In the genomic region with DNA sequence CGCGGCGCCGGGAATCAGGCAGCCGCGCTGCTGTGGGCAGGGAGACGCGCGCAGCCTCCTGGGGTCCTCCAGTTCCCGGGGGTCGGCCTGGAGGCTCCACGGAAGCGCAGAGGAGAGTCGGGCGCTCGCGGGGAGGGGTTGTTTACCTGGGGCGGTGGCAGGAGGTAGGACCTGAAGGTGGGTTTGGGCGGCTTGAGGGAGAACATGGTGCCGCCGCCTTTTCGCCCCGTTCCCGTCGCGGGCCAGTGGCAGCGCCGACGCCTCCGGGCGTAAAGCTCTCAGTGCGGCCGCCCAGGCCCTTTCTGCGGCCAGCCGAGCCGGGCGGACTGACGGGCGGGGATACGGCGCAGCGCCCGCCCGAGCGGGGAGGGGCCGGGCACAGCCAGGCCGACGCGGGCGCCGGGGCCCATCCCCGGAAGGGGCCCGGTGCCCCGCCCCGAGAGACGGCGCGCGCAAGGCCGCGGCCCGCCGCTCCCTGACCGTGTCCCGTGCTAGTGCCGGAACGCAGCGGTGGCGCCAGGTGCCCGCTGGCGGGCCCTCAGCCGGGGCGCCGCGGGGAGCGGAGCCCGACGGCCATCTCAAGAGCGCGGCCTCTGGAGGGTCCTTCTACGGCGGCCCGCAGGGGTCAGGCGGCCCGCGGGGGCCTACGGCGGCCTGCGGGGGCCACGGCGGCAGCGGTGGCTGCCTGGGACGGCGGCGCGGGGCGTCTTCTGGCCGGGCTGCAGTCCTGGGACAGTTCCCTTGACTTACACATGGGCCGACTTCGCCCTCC, we compare ENCODE assay signal across 9 cellular contexts. TPM values are rescaled to one million over a fixed set of nuclear protein-coding genes. Genes with fewer than 3 reads are reported as not detected.
DNase-seq lines count a peak whose midpoint lies in the region; ATAC-seq, FAIRE-seq and TF ChIP-seq lines count a peak whose summit lies in the region.
"Had no signal": no experiment of that assay in that cellular context is flagged by ENCODE, and none has a peak within 500 bp of the region (broad histone marks: within the 10 kb centered on the region; RNA-seq: fewer than 3 reads in every experiment).

A gene with protein sequence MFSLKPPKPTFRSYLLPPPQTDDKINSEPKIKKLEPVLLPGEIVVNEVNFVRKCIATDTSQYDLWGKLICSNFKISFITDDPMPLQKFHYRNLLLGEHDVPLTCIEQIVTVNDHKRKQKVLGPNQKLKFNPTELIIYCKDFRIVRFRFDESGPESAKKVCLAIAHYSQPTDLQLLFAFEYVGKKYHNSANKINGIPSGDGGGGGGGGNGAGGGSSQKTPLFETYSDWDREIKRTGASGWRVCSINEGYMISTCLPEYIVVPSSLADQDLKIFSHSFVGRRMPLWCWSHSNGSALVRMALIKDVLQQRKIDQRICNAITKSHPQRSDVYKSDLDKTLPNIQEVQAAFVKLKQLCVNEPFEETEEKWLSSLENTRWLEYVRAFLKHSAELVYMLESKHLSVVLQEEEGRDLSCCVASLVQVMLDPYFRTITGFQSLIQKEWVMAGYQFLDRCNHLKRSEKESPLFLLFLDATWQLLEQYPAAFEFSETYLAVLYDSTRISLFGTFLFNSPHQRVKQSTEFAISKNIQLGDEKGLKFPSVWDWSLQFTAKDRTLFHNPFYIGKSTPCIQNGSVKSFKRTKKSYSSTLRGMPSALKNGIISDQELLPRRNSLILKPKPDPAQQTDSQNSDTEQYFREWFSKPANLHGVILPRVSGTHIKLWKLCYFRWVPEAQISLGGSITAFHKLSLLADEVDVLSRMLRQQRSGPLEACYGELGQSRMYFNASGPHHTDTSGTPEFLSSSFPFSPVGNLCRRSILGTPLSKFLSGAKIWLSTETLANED (minus strand): TSS at position 328 of the 772 bp plus-strand sequence. CDS start 122 bp downstream, at position 206.

- H3K4me3 Mint-ChIP-seq in WTC11 = peak within 1 kb of the TSS; percentile 92

- no peaks in the 10 kb centered on the region for H3K36me3 Mint-ChIP-seq in WTC11

- FAIRE-seq in keratinocyte (lab: Jason Lieb, UNC) = no peak
- FAIRE-seq: A204.1 had no signal

- POLR2A ChIA-PET in WTC11 (lab: Charles Lee) = interaction anchor here (0.6 to 1.1 kb wide), 4 partner anchors 10 to 223 kb away, joined by 3 read pairs; no protein-coding TSS in a partner anchor

- H4K20me1 ChIP-seq in keratinocyte (ENCODE audit: control insufficient read depth, extremely low read depth, insufficient read depth, low read length) = no peaks in the 10 kb centered on the region

- peaks cover 0 to 7% of the 10 kb centered on the region in 2 experiments for H3K36me3 ChIP-seq in keratinocyte (ENCODE audit: control insufficient read depth in 2 of 2, extremely low read depth in 1 of 2, insufficient read depth in 2 of 2, low read length in 2 of 2)

- peak within 1 kb of the TSS; percentile 82 to 99 (median 96) for H3K4me3 ChIP-seq in keratinocyte (ENCODE audit: control insufficient read depth in 2 of 3, extremely low read depth in 1 of 3, insufficient read depth in 2 of 3, low read depth in 1 of 3, low read length in 3 of 3)

- H3K27me3 ChIP-seq in keratinocyte (ENCODE audit: control insufficient read depth, extremely low read depth, insufficient read depth, low read length) = no peaks in the 10 kb centered on the region

- peaks cover 13% of the 10 kb centered on the region for H3K9me3 Mint-ChIP-seq in WTC11

- dilution Hi-C loops in keratinocyte (cut with MboI; ENCODE audit: extremely low pct_ligation_motif_present, low sequenced_read_pairs) = no loop called here

- peak within 1 kb of the TSS; percentile 94 for H3K27ac Mint-ChIP-seq in WTC11

- CTCF ChIA-PET in WTC11 (lab: Charles Lee) = interaction anchor here (0.6 to 1.7 kb wide), 6 partner anchors 9 to 203 kb away, joined by 3 to 13 read pairs (median 4); no protein-coding TSS in a partner anchor

- H3K9me1 ChIP-seq in keratinocyte (ENCODE audit: control insufficient read depth, extremely low read depth, insufficient read depth, low read length) = no peaks in the 10 kb centered on the region

- H3K79me2 ChIP-seq in keratinocyte (ENCODE audit: control insufficient read depth, insufficient read depth, low read length) = peaks cover 27% of the 10 kb centered on the region

- peak within 1 kb of the TSS; percentile 91 for H3K27ac ChIP-seq in keratinocyte (ENCODE audit: control insufficient read depth, insufficient read depth, low read length)

- peak within 1 kb of the TSS; percentile 95 for H3K9ac ChIP-seq in keratinocyte (ENCODE audit: control insufficient read depth, extremely low read depth, insufficient read depth, low read length)

- H2AFZ ChIP-seq in keratinocyte (ENCODE audit: control insufficient read depth, low read length) = peak within 1 kb of the TSS; percentile 86

- ATAC-seq in HG02642 (IDR thresholded peaks at IDR 0.05; ENCODE audit: poor library complexity, unreplicated experiment) = peak; percentile 95
- ATAC-seq in WTC11 = peak; percentile 91

- H3K4me2 ChIP-seq in keratinocyte (ENCODE audit: control insufficient read depth, extremely low read depth, insufficient read depth, low read depth, low read length) = peak within 1 kb of the TSS; percentile 92

- peaks cover 24% of the 10 kb centered on the region for H3K4me1 Mint-ChIP-seq in WTC11

- H3K27me3 Mint-ChIP-seq in WTC11 (ENCODE audit: low read depth) = no peaks in the 10 kb centered on the region

- peaks cover 11% of the 10 kb centered on the region for H3K4me1 ChIP-seq in keratinocyte (ENCODE audit: control insufficient read depth, extremely low read depth, insufficient read depth, low read length)

- no peaks in the 10 kb centered on the region for H3K9me3 ChIP-seq in keratinocyte (ENCODE audit: control insufficient read depth, low read depth, low read length)

- TF ChIP-seq CTCF in WTC11 (IDR thresholded peaks at IDR 0.05) = no peak
- no peak for TF ChIP-seq CTCF in keratinocyte (optimal IDR thresholded peaks at IDR 0.05 in 1 of 3, IDR thresholded peaks at IDR 0.05 in 1 of 3, conservative IDR thresholded peaks at IDR 0.05 in 1 of 3; ENCODE audit: extremely low read depth in 1 of 3, insufficient read depth in 2 of 3, low read length in 3 of 3)

- DNase-seq in DMS153 treated with DMSO at 0.1 percent for 48 hours (lab: John Stamatoyannopoulos, UW; ENCODE audit: unreplicated experiment) (peak; percentile 3), DMS153 (lab: John Stamatoyannopoulos, UW) (no peak), NCI-H1105 treated with DMSO at 0.1 percent for 48 hours (lab: John Stamatoyannopoulos, UW) (peak; percentile 51), WTC11 (ENCODE audit: low spot score) (peak; percentile 70), keratinocyte (ENCODE audit: low read depth, low spot score) (no peak)
- DNase-seq in central memory CD4-positive, alpha-beta T cell = peak; percentile 73
- DNase-seq in stimulated activated CD4-positive, alpha-beta T cell treated with anti-CD3 and anti-CD28 coated beads, Interleukin-12 subunit alpha, Interleukin-12 subunit beta, amount 100 ng/mL, for 48 hours (ENCODE audit: low read depth in 2 of 3, low spot score in 1 of 3) = peak; percentile 27 to 66 (median 44)

TF ChIP-seq in WTC11, 78 proteins besides CTCF, POLR2A, EP300 and RAD21 (continues in another document):
- TF ChIP-seq NFE2L1 (CRISPR knock-in tag; IDR thresholded peaks at IDR 0.05) = 0 out of 2 replicates have a peak, but pooled peaks have one; percentile 11
- no peak for TF ChIP-seq NR1H2 (CRISPR knock-in tag; IDR thresholded peaks at IDR 0.05)
- peak; percentile 36; the same call in 1 of the 2 replicates for TF ChIP-seq SP1 (CRISPR knock-in tag; conservative IDR thresholded peaks at IDR 0.05)
- 0 out of 2 replicates have a peak, but pooled peaks have one; percentile 9 for TF ChIP-seq ETV6 (CRISPR knock-in tag; IDR thresholded peaks at IDR 0.05)
- TF ChIP-seq JUN (CRISPR knock-in tag; IDR thresholded peaks at IDR 0.05) = peak; percentile 74; the same call in 1 of the 2 replicates
- TF ChIP-seq, protein P1, sequence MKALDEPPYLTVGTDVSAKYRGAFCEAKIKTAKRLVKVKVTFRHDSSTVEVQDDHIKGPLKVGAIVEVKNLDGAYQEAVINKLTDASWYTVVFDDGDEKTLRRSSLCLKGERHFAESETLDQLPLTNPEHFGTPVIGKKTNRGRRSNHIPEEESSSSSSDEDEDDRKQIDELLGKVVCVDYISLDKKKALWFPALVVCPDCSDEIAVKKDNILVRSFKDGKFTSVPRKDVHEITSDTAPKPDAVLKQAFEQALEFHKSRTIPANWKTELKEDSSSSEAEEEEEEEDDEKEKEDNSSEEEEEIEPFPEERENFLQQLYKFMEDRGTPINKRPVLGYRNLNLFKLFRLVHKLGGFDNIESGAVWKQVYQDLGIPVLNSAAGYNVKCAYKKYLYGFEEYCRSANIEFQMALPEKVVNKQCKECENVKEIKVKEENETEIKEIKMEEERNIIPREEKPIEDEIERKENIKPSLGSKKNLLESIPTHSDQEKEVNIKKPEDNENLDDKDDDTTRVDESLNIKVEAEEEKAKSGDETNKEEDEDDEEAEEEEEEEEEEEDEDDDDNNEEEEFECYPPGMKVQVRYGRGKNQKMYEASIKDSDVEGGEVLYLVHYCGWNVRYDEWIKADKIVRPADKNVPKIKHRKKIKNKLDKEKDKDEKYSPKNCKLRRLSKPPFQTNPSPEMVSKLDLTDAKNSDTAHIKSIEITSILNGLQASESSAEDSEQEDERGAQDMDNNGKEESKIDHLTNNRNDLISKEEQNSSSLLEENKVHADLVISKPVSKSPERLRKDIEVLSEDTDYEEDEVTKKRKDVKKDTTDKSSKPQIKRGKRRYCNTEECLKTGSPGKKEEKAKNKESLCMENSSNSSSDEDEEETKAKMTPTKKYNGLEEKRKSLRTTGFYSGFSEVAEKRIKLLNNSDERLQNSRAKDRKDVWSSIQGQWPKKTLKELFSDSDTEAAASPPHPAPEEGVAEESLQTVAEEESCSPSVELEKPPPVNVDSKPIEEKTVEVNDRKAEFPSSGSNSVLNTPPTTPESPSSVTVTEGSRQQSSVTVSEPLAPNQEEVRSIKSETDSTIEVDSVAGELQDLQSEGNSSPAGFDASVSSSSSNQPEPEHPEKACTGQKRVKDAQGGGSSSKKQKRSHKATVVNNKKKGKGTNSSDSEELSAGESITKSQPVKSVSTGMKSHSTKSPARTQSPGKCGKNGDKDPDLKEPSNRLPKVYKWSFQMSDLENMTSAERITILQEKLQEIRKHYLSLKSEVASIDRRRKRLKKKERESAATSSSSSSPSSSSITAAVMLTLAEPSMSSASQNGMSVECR (CRISPR knock-in tag; IDR thresholded peaks at IDR 0.05; ENCODE audit: borderline replicate concordance) = no peak
- TF ChIP-seq FOXK1 (CRISPR knock-in tag; IDR thresholded peaks at IDR 0.05) = peak; percentile 32; the same call in 1 of the 2 replicates

RNA-seq across cellular contexts. Expression of the gene that starts here (rescaled TPM):
- total RNA-seq in WTC11 (2021) = 15.3 to 17.3 TPM (median 15.9 TPM) in 3 replicates
- polyA plus RNA-seq in keratinocyte = 10.8 to 16.2 TPM (median 15.5 TPM) in 3 replicates
- polyA plus RNA-seq in keratinocyte (2011; ENCODE audit: low read depth) = 2.5 TPM
- 8.1 and 13.5 TPM in 2 replicates for polyA plus RNA-seq in keratinocyte (2011; cell fraction: cytosol; rRNA removed)
- polyA plus RNA-seq in keratinocyte (2011; cell fraction: nucleus; rRNA removed) = 15.2 and 18.7 TPM in 2 replicates
- 5.2 and 10.5 TPM in 2 replicates for polyA plus RNA-seq in keratinocyte (2012; ENCODE audit: low replicate concordance)
- 8.4 to 24.5 TPM (median 14.5 TPM) in 3 replicates for polyA minus RNA-seq in keratinocyte
- 18.2 TPM for polyA minus RNA-seq in keratinocyte (2011; cell fraction: cytosol; rRNA and poly(A)+ RNA removed)
- polyA minus RNA-seq in keratinocyte (2011; cell fraction: nucleus; rRNA and poly(A)+ RNA removed) = 15.9 and 32.6 TPM in 2 replicates

Comparison
In these comparisons a context has a peak if more than half of its experiments do, and no peak if none do; other contexts are left out.
1. DNase-seq: peak in DMS153 treated with DMSO at 0.1 percent for 48 hours (single experiment), NCI-H1105 treated with DMSO at 0.1 percent for 48 hours (single experiment), WTC11 (single experiment), central memory CD4-positive, alpha-beta T cell (single experiment) and stimulated activated CD4-positive, alpha-beta T cell treated with anti-CD3 and anti-CD28 coated beads, Interleukin-12 subunit alpha, Interleukin-12 subunit beta, amount 100 ng/mL, for 48 hours (3 of 3); none in DMS153 (single experiment) and keratinocyte (single experiment).